In the genomic region with DNA sequence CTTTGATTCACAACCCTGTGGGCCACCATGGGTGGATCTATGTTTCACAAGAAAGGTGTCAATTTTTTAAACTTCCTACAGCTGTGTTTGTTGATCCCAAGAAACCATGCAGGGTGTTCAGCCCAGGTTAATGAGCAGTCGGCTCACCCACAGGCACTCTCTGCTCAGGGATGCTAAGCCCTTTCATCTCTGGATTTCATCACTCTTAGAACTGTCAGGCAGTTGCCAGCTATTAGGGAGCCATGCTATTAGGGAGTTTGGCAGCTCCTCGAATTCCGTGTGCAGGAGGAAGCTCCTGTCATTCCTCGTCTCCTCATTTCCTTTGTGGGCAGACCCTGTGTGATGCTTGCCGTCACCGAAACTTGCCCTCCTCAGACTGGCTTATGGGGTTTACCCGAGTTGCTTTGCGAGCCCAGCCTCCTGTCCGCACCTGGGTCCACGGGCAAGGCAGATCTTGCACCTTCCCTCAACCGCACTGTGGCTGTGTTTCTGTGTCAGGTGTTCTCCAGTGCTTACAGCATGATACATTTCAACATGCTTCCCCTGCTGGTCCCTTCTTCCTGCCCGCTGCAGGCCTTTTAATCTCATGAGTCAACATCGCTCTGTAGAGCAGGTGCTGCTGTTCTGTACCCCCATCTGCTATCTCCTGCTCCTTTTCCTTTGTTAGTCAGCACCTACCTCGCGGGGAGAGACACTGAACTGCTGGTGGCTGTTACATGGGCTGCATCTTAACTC, we compare ENCODE assay signal across 2 cellular contexts.
TF ChIP-seq lines count a peak whose summit lies in the region.

No MANE protein-coding gene starts in this region.

TF ChIP-seq in IMR-90, 13 proteins besides CTCF, POLR2A, EP300 and RAD21:
- TF ChIP-seq CEBPB (IDR thresholded peaks at IDR 0.05; ENCODE audit: low read depth, low read length) (no peak), BHLHE40 (IDR thresholded peaks at IDR 0.05; ENCODE audit: low read depth, low read length) (no peak)

TF ChIP-seq in SK-N-SH, 30 proteins besides CTCF, POLR2A, EP300 and RAD21:
- TF ChIP-seq JUND (IDR thresholded peaks at IDR 0.05) (no peak), RCOR1 (IDR thresholded peaks at IDR 0.05; ENCODE audit: low read length) (peak; percentile 68; the same call in 1 of the 2 replicates), CHD2 (IDR thresholded peaks at IDR 0.05; ENCODE audit: low read length, partially characterized antibody) (peak; percentile 13), MXI1 (IDR thresholded peaks at IDR 0.05; ENCODE audit: low read depth, low read length) (peak; percentile 11; the same call in 1 of the 2 replicates)
